In genomic region chr10:99975942-99976809, GRCh38 we compare ENCODE assay signal across 1 cellular context.
TF ChIP-seq lines count a peak whose summit lies in the region.

No MANE protein-coding gene starts in this region.

TF ChIP-seq in IMR-90, 13 proteins besides CTCF, POLR2A, EP300 and RAD21:
- no peak for TF ChIP-seq RCOR1 (IDR thresholded peaks at IDR 0.05; ENCODE audit: insufficient replicate concordance, low read length)
- no peak for TF ChIP-seq RFX5 (IDR thresholded peaks at IDR 0.05; ENCODE audit: low read depth, low read length)
- no peak for TF ChIP-seq MXI1 (IDR thresholded peaks at IDR 0.05; ENCODE audit: borderline replicate concordance, low read depth, low read length)
- no peak for TF ChIP-seq ELK1 (IDR thresholded peaks at IDR 0.05; ENCODE audit: borderline replicate concordance, low read depth, low read length)
- no peak for TF ChIP-seq FOS (IDR thresholded peaks at IDR 0.05; ENCODE audit: low read depth, low read length)
- no peak for TF ChIP-seq CHD1 (IDR thresholded peaks at IDR 0.05; ENCODE audit: low read depth, low read length)
- no peak for TF ChIP-seq MAZ (IDR thresholded peaks at IDR 0.05; ENCODE audit: borderline replicate concordance, low read depth, low read length)
- no peak for TF ChIP-seq USF2 (IDR thresholded peaks at IDR 0.05; ENCODE audit: low read depth, low read length)
- no peak for TF ChIP-seq BHLHE40 (IDR thresholded peaks at IDR 0.05; ENCODE audit: low read depth, low read length)
- TF ChIP-seq SMC3 (IDR thresholded peaks at IDR 0.05; ENCODE audit: low read depth, low read length) = no peak
- no peak for TF ChIP-seq NFE2L2 (IDR thresholded peaks at IDR 0.05; ENCODE audit: low read depth, low read length)
- TF ChIP-seq MAFK (IDR thresholded peaks at IDR 0.05; ENCODE audit: low read depth, low read length) = no peak
- no peak for TF ChIP-seq CEBPB (IDR thresholded peaks at IDR 0.05; ENCODE audit: low read depth, low read length)
TF ChIP-seq in IMR-90: peak in this region for 0.
